In genomic region chr1:90133133-90133532, GRCh38 we compare ENCODE assay signal across 8 cellular contexts.
DNase-seq lines count a peak whose midpoint lies in the region; ATAC-seq and TF ChIP-seq lines count a peak whose summit lies in the region.

No MANE protein-coding gene starts in this region.

- H3K9ac ChIP-seq in GM23248: no peak overlapping the region

- peak; percentile 29 for TF ChIP-seq CTCF in AG04450 (IDR thresholded peaks at IDR 0.05; ENCODE audit: low read depth, low read length)
- TF ChIP-seq CTCF in body of pancreas (IDR thresholded peaks at IDR 0.05): peak in 5 of 7 experiments; percentile 32 to 48 (median 41)
- TF ChIP-seq CTCF in mucosa of descending colon (IDR thresholded peaks at IDR 0.05): peak; percentile 17
- no peak for TF ChIP-seq CTCF in coronary artery (IDR thresholded peaks at IDR 0.05)
- no peak for TF ChIP-seq CTCF in uterus (IDR thresholded peaks at IDR 0.05)

- ATAC-seq in body of pancreas (no peak), mucosa of descending colon (peak; percentile 78), HG02852 (IDR thresholded peaks at IDR 0.05; ENCODE audit: unreplicated experiment) (no peak)

- no peaks in the 10 kb centered on the region for H3F3A ChIP-seq in GM23248 (ENCODE audit: insufficient read depth)

- CTCF ChIA-PET in AG04450 (lab: Charles Lee): interaction anchor here (0.5 to 0.6 kb wide), 2 partner anchors 506 to 752 kb away, joined by 3 read pairs; no protein-coding TSS in a partner anchor

- H3K9me2 ChIP-seq in GM23248 (ENCODE audit: insufficient read depth): no peaks in the 10 kb centered on the region

- H3K27me3 ChIP-seq in AG04450 (ENCODE audit: control insufficient read depth, insufficient read depth, low read length) (no peaks in the 10 kb centered on the region), GM23248 (replicated peaks; ENCODE audit: insufficient read depth) (0 out of 2 replicates have a peak, but pooled peaks cover 3% of the 10 kb centered on the region), body of pancreas (no peaks in the 10 kb centered on the region), uterus (no peaks in the 10 kb centered on the region)

- DNase-seq in AG04450 (ENCODE audit: low read depth, low spot score): no peak
- peak; percentile 16 for DNase-seq in GM23248
- DNase-seq in NCI-H446 (lab: John Stamatoyannopoulos, UW): peak; percentile 74 to 87
- DNase-seq in body of pancreas: peak in 3 of 4 donors; percentile 12 to 27 (median 22)
- peak in 1 of 3 donors; percentile 76 for DNase-seq in mucosa of descending colon
- DNase-seq in coronary artery (ENCODE audit: low spot score): no peak
- DNase-seq in uterus: no peak

- in situ Hi-C loops in GM23248 (cut with MboI): no loop called here

- H3K79me2 ChIP-seq in GM23248 (ENCODE audit: insufficient read depth): no peaks in the 10 kb centered on the region

- TF ChIP-seq POLR2A in body of pancreas (IDR thresholded peaks at IDR 0.05) (no peak), uterus (IDR thresholded peaks at IDR 0.05) (no peak)

- H3K4me1 ChIP-seq in GM23248 (ENCODE audit: insufficient read depth) (no peaks in the 10 kb centered on the region), body of pancreas (no peaks in the 10 kb centered on the region), mucosa of descending colon (ENCODE audit: low read depth) (no peaks in the 10 kb centered on the region), uterus (no peaks in the 10 kb centered on the region)

- H3K4me2 ChIP-seq in GM23248 (ENCODE audit: unreplicated experiment): no peak overlapping the region

- no peaks in the 10 kb centered on the region for H4K20me1 ChIP-seq in GM23248 (ENCODE audit: insufficient read depth)

- H3K9me3 ChIP-seq in AG04450 (ENCODE audit: control insufficient read depth, insufficient read depth, low read length): no peaks in the 10 kb centered on the region
- H3K9me3 ChIP-seq in GM23248 (ENCODE audit: low read depth): no peaks in the 10 kb centered on the region
- no peaks in the 10 kb centered on the region for H3K9me3 ChIP-seq in body of pancreas
- no peaks in the 10 kb centered on the region for H3K9me3 ChIP-seq in mucosa of descending colon
- H3K9me3 ChIP-seq in uterus: no peaks in the 10 kb centered on the region

- no peak overlapping the region for H3K4me3 ChIP-seq in AG04450 (ENCODE audit: low read depth, low read length)
- no peak overlapping the region for H3K4me3 ChIP-seq in GM23248
- no peak overlapping the region for H3K4me3 ChIP-seq in body of pancreas
- no peak overlapping the region for H3K4me3 ChIP-seq in mucosa of descending colon
- no peak overlapping the region for H3K4me3 ChIP-seq in coronary artery
- H3K4me3 ChIP-seq in uterus: no peak overlapping the region

- WGBS in GM23248 (ENCODE audit: low coverage in 1 of 2, low lambda C conversion rate in 2 of 2, missing lambda C conversion rate in 2 of 2), 2 experiments: 3 to 8% methylated on average over 2 of the region's 2 CpGs
- WGBS in body of pancreas, 2 donors: 9 to 13% methylated on average over 2 of the region's 2 CpGs

- H3K27ac ChIP-seq in AG04450 (ENCODE audit: low read depth, low read length) (no peak overlapping the region), GM23248 (no peak overlapping the region), body of pancreas (no peak overlapping the region), coronary artery (no peak overlapping the region), uterus (no peak overlapping the region)

- H3K36me3 ChIP-seq in GM23248 (ENCODE audit: low read depth) (no peaks in the 10 kb centered on the region), body of pancreas (replicated peaks in 1 of 2; ENCODE audit: insufficient read depth in 1 of 2, low read depth in 2 of 2) (no peaks in the 10 kb centered on the region), mucosa of descending colon (ENCODE audit: low read depth) (no peaks in the 10 kb centered on the region), uterus (no peaks in the 10 kb centered on the region)

- intact Hi-C loops in body of pancreas (cut with DNase I) (no loop called here), mucosa of descending colon (cut with DNase I, micrococcal nuclease) (no loop called here), uterus (cut with DNase I; ENCODE audit: low total_unique reads) (no loop called here)

- no peak overlapping the region for H2AFZ ChIP-seq in GM23248

- POLR2A ChIA-PET in AG04450 (lab: Yijun Ruan, JAX): no interaction called here

Comparison
In these comparisons a context has a peak if more than half of its experiments do, and no peak if none do; other contexts are left out.
1. DNase-seq: peak in GM23248 (single experiment), NCI-H446 (2 of 2) and body of pancreas (3 of 4); none in AG04450 (single experiment), coronary artery (single experiment) and uterus (0 of 2).
2. CTCF ChIP-seq: peak in AG04450 (single experiment), body of pancreas (5 of 7) and mucosa of descending colon (single experiment); none in coronary artery (single experiment) and uterus (0 of 4).